Comparison of ENCODE assay signal across 25 cellular contexts in the genomic region with DNA sequence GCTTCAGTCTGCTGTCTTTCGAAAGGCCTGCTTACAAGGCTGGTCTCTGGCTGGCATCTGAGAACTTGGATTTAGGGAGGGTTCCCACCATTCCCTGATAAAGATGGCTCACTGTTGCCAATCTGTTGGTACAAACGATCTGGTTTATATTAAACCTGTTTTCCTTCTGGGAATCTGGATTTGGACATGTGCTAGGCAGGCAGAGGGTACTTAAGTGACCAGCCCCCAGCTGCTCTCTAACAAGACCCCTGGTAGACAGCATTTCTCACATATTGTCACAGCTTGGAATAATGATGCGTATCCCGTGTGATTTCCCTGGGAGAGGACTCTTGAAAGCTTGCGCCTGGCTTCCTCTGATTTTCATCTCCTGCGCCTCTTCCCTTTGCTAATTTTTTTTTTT. TPM values are rescaled to one million over a fixed set of nuclear protein-coding genes. Genes with fewer than 3 reads are reported as not detected.
DNase-seq lines count a peak whose midpoint lies in the region; ATAC-seq, FAIRE-seq and TF ChIP-seq lines count a peak whose summit lies in the region.
"Had no signal": no experiment of that assay in that cellular context is flagged by ENCODE, and none has a peak within 500 bp of the region (broad histone marks: within the 10 kb centered on the region; RNA-seq: fewer than 3 reads in every experiment).

No MANE protein-coding gene starts in this region.

- H3K27ac ChIP-seq in CD8-positive, alpha-beta T cell (ENCODE audit: low read depth, low read length), result no peak overlapping the region
- no peak overlapping the region for H3K27ac ChIP-seq in astrocyte (ENCODE audit: low read depth, low read length)
- no peak overlapping the region for H3K27ac ChIP-seq in osteoblast (ENCODE audit: low read depth, low read length)
- H3K27ac ChIP-seq: breast epithelium, lower lobe of right lung had no signal

- intact Hi-C loops in CD8-positive, alpha-beta T cell (cut with DNase I, micrococcal nuclease), result no loop called here
- intact Hi-C loops in posterior vena cava (cut with DNase I), result no loop called here
- intact Hi-C loops in natural killer cell (cut with micrococcal nuclease), result no loop called here

- H2AFZ ChIP-seq in astrocyte (ENCODE audit: low read depth, low read length), result no peak overlapping the region
- no peak overlapping the region for H2AFZ ChIP-seq in osteoblast (ENCODE audit: low read length)

- H3K9ac ChIP-seq in astrocyte (ENCODE audit: low read length), result no peak overlapping the region

- H3K79me2 ChIP-seq in astrocyte (ENCODE audit: insufficient read depth, low read length), result peaks cover 99% of the 10 kb centered on the region
- peaks cover 98% of the 10 kb centered on the region for H3K79me2 ChIP-seq in osteoblast (ENCODE audit: insufficient read depth, low read length)

- peaks cover 8% of the 10 kb centered on the region for H3K4me1 ChIP-seq in CD8-positive, alpha-beta T cell (ENCODE audit: insufficient read depth, low read length)
- peaks cover 23% of the 10 kb centered on the region for H3K4me1 ChIP-seq in astrocyte (ENCODE audit: insufficient read depth, low read length)
- peaks cover 29% of the 10 kb centered on the region for H3K4me1 ChIP-seq in osteoblast (ENCODE audit: insufficient read depth, low read length)
- H3K4me1 ChIP-seq: BE2C, Caco-2, HAP-1 had no signal

- H3K36me3 Mint-ChIP-seq in T-helper 2 cell treated with Interferon-gamma antibody and Interleukin-4, amounts not matched to agents 5 μg/mL and 100 μg/mL, for 36 hours (ENCODE audit: low read depth), result peaks cover 36% of the 10 kb centered on the region
- H3K36me3 Mint-ChIP-seq in CD8-positive, alpha-beta T cell, result peaks cover 45% of the 10 kb centered on the region
- H3K36me3 Mint-ChIP-seq in astrocyte (ENCODE audit: low read depth, unreplicated experiment) (peaks cover 18% of the 10 kb centered on the region), natural killer cell (no peaks in the 10 kb centered on the region)

- H4K20me1 ChIP-seq in astrocyte (ENCODE audit: insufficient read depth, low read length), result peaks cover 96% of the 10 kb centered on the region
- H4K20me1 ChIP-seq in osteoblast (ENCODE audit: insufficient read depth, low read length), result peaks cover 88% of the 10 kb centered on the region

- FAIRE-seq in astrocyte (lab: Jason Lieb, UNC), result no peak
- FAIRE-seq: A204.1 had no signal

- H3K27me3 ChIP-seq in CD8-positive, alpha-beta T cell (ENCODE audit: insufficient read depth, low read length), result no peaks in the 10 kb centered on the region
- H3K27me3 ChIP-seq in astrocyte (ENCODE audit: insufficient read depth, low read length) (no peaks in the 10 kb centered on the region), osteoblast (ENCODE audit: insufficient read depth, low read length) (no peaks in the 10 kb centered on the region)
- H3K27me3 ChIP-seq: BE2C, breast epithelium had no signal

- no peak overlapping the region for H3K4me3 ChIP-seq in CD8-positive, alpha-beta T cell (ENCODE audit: low read depth, low read length)
- H3K4me3 ChIP-seq in astrocyte (ENCODE audit: insufficient read depth, low read depth, low read length) (no peak overlapping the region), osteoblast (ENCODE audit: insufficient read depth, low read length) (no peak overlapping the region)
- H3K4me3 ChIP-seq: breast epithelium, HAP-1, lower lobe of right lung had no signal

- POLR2A ChIA-PET in CD8-positive, alpha-beta T cell (lab: Charles Lee), result no interaction called here

- no peaks in the 10 kb centered on the region for H3K27me3 Mint-ChIP-seq in T-helper 2 cell treated with Interferon-gamma antibody and Interleukin-4, amounts not matched to agents 5 μg/mL and 100 μg/mL, for 36 hours (ENCODE audit: low read depth)
- H3K27me3 Mint-ChIP-seq in CD8-positive, alpha-beta T cell (ENCODE audit: low read depth), result no peaks in the 10 kb centered on the region
- H3K27me3 Mint-ChIP-seq in astrocyte (ENCODE audit: low read depth, unreplicated experiment) (no peaks in the 10 kb centered on the region), natural killer cell (ENCODE audit: low read depth in 2 of 2) (no peaks in the 10 kb centered on the region)

- TF ChIP-seq CTCF in CD8-positive, alpha-beta T cell (IDR thresholded peaks at IDR 0.05), result no peak
- TF ChIP-seq CTCF in astrocyte (IDR thresholded peaks at IDR 0.05; ENCODE audit: insufficient read depth, low read depth, low read length), result no peak
- no peak for TF ChIP-seq CTCF in natural killer cell (IDR thresholded peaks at IDR 0.05)
- no peak for TF ChIP-seq CTCF in osteoblast (IDR thresholded peaks at IDR 0.05; ENCODE audit: extremely low read depth, low read depth, low read length)

- no peak overlapping the region for H3K4me2 ChIP-seq in astrocyte (ENCODE audit: low read length)
- no peak overlapping the region for H3K4me2 ChIP-seq in osteoblast (ENCODE audit: insufficient read depth, low read length)

- no peaks in the 10 kb centered on the region for H3K9me3 Mint-ChIP-seq in T-helper 2 cell treated with Interferon-gamma antibody and Interleukin-4, amounts not matched to agents 5 μg/mL and 100 μg/mL, for 36 hours
- H3K9me3 Mint-ChIP-seq in CD8-positive, alpha-beta T cell, result no peaks in the 10 kb centered on the region
- no peaks in the 10 kb centered on the region for H3K9me3 Mint-ChIP-seq in astrocyte (ENCODE audit: unreplicated experiment)
- H3K9me3 Mint-ChIP-seq in natural killer cell, result no peaks in the 10 kb centered on the region
- H3K9me3 Mint-ChIP-seq: endodermal cell had no signal

- ATAC-seq in CD8-positive, alpha-beta T cell, result no peak
- no peak for ATAC-seq in natural killer cell
- no peak for ATAC-seq in GM21576 (IDR thresholded peaks at IDR 0.05; ENCODE audit: unreplicated experiment)
- ATAC-seq: lower lobe of right lung had no signal

- peak overlapping the region; percentile 15 for H3K27ac Mint-ChIP-seq in T-helper 2 cell treated with Interferon-gamma antibody and Interleukin-4, amounts not matched to agents 5 μg/mL and 100 μg/mL, for 36 hours
- peak overlapping the region; percentile 52 for H3K27ac Mint-ChIP-seq in CD8-positive, alpha-beta T cell
- H3K27ac Mint-ChIP-seq in astrocyte (ENCODE audit: unreplicated experiment) (peak overlapping the region; percentile 50), natural killer cell (no peak overlapping the region)

- H3K9me3 ChIP-seq in CD8-positive, alpha-beta T cell (ENCODE audit: low read length), result no peaks in the 10 kb centered on the region
- H3K9me3 ChIP-seq in astrocyte (ENCODE audit: insufficient read depth, low read depth, low read length) (no peaks in the 10 kb centered on the region), osteoblast (ENCODE audit: low read depth, low read length) (no peaks in the 10 kb centered on the region)
- H3K9me3 ChIP-seq: BE2C, breast epithelium, Caco-2, HAP-1, lower lobe of right lung had no signal

- no peaks in the 10 kb centered on the region for H3K36me3 ChIP-seq in CD8-positive, alpha-beta T cell (ENCODE audit: insufficient read depth, low read length)
- H3K36me3 ChIP-seq in astrocyte (ENCODE audit: insufficient read depth, low read length), result peaks cover 12% of the 10 kb centered on the region
- peaks cover 33% of the 10 kb centered on the region for H3K36me3 ChIP-seq in osteoblast (ENCODE audit: insufficient read depth, low read length)
- H3K36me3 ChIP-seq: breast epithelium had no signal

- H3K4me3 Mint-ChIP-seq in T-helper 2 cell treated with Interferon-gamma antibody and Interleukin-4, amounts not matched to agents 5 μg/mL and 100 μg/mL, for 36 hours, result no peak overlapping the region
- no peak overlapping the region for H3K4me3 Mint-ChIP-seq in CD8-positive, alpha-beta T cell
- H3K4me3 Mint-ChIP-seq in astrocyte (ENCODE audit: unreplicated experiment) (no peak overlapping the region), natural killer cell (no peak overlapping the region)
- H3K4me3 Mint-ChIP-seq: endodermal cell had no signal

- no peak for DNase-seq in T-helper 2 cell treated with Interferon-gamma antibody and Interleukin-4, amounts not matched to agents 5 μg/mL and 100 μg/mL, for 36 hours (ENCODE audit: low spot score)
- DNase-seq in T-helper 2 cell (no peak), astrocyte (ENCODE audit: low read depth) (no peak), posterior vena cava (ENCODE audit: low spot score) (peak; percentile 3), natural killer cell (no peak), osteoblast (ENCODE audit: insufficient read length, low spot score, missing footprints) (no peak)
- DNase-seq in CD8-positive, alpha-beta T cell, result no peak
- DNase-seq: activated CD4-positive, alpha-beta T cell treated with anti-CD3 and anti-CD28 coated beads, Interleukin-2, amount 50 U/mL, for 48 hours; activated gamma-delta T cell; BE2C; Caco-2; DMS79; endodermal cell; islet precursor cell; Kasumi-1; lower lobe of right lung; MV-4-11; NCI-H2227 treated with DMSO at 0.1 percent for 48 hours; NCI-H774; stimulated activated CD8-positive, alpha-beta memory T cell treated with anti-CD3 and anti-CD28 coated beads, Interleukin-4, amount 100 ng/mL, for 48 hours; SW 1271 had no signal

- peaks cover 23% of the 10 kb centered on the region for H3K4me1 Mint-ChIP-seq in T-helper 2 cell treated with Interferon-gamma antibody and Interleukin-4, amounts not matched to agents 5 μg/mL and 100 μg/mL, for 36 hours (ENCODE audit: low read depth)
- H3K4me1 Mint-ChIP-seq in CD8-positive, alpha-beta T cell (ENCODE audit: low read depth), result peaks cover 56% of the 10 kb centered on the region
- peaks cover 46% of the 10 kb centered on the region for H3K4me1 Mint-ChIP-seq in astrocyte (ENCODE audit: low read depth, unreplicated experiment)
- peaks cover 19 to 37% of the 10 kb centered on the region in 2 donors for H3K4me1 Mint-ChIP-seq in natural killer cell

- CTCF ChIA-PET in CD8-positive, alpha-beta T cell (lab: Charles Lee), result interaction anchor here (1.5 kb wide), 1 partner anchor 16 kb away, joined by 4 read pairs; no protein-coding TSS in a partner anchor

RNA-seq across cellular contexts. Expression of gene YWHAG, which starts 21.6 kb away (rescaled TPM):
- 10 to 100 TPM; 17.7 to 19.3 TPM for total RNA-seq in CD8-positive, alpha-beta T cell
- total RNA-seq in astrocyte (344 and 351 TPM in 2 replicates), posterior vena cava (100 to 1,000 TPM; 114 to 134 TPM), natural killer cell (10 to 100 TPM; 21.4 to 28.9 (median 27.4) TPM), osteoblast (99.9 and 121 TPM in 2 replicates)

RNA-seq across cellular contexts. Expression of gene HSPB1, which starts 34.7 kb away (rescaled TPM):
- total RNA-seq in CD8-positive, alpha-beta T cell, result 10 to 100 TPM; 26.1 to 33.2 TPM
- 933 and 1,069 TPM in 2 replicates for total RNA-seq in astrocyte
- total RNA-seq in posterior vena cava, result 1,000 to 10,000 TPM; 2,473 to 2,747 TPM
- total RNA-seq in natural killer cell, result 10 to 100 TPM; 14.4 to 15.9 (median 14.7) TPM
- 67.2 and 72.7 TPM in 2 replicates for total RNA-seq in osteoblast

Comparison
In these comparisons a context has a peak if more than half of its experiments do, and no peak if none do; other contexts are left out.
1. H3K27ac Mint-ChIP-seq: peak in T-helper 2 cell treated with Interferon-gamma antibody and Interleukin-4, amounts not matched to agents 5 μg/mL and 100 μg/mL, for 36 hours (single experiment), CD8-positive, alpha-beta T cell (single experiment) and astrocyte (single experiment); none in natural killer cell (0 of 2).
2. RNA of gene HSPB1, which starts 34.7 kb away (total RNA-seq): 2,473 to 2,747 TPM in posterior vena cava and 933 to 1,069 TPM in astrocyte; 67.2 to 72.7 TPM in osteoblast, 26.1 to 33.2 TPM in CD8-positive, alpha-beta T cell and 14.4 to 15.9 TPM in natural killer cell; every median in the first group is over 10 times any median in the second.